ENCODE assay signal across 2 cellular contexts in genomic region chr4:70930530-70931256, GRCh38.
TF ChIP-seq lines count a peak whose summit lies in the region.

No MANE protein-coding gene starts in this region.

TF ChIP-seq in SK-N-SH, 30 proteins besides CTCF, POLR2A, EP300 and RAD21:
- TF ChIP-seq GATA2 (CRISPR knock-in tag; IDR thresholded peaks at IDR 0.05) (peak; percentile 43), REST (IDR thresholded peaks at IDR 0.05; ENCODE audit: low read depth, low read length) (no peak)

TF ChIP-seq in WTC11, 78 proteins besides CTCF, POLR2A, EP300 and RAD21:
- TF ChIP-seq ESRRA (CRISPR knock-in tag; IDR thresholded peaks at IDR 0.05; ENCODE audit: borderline replicate concordance) (no peak), USF1 (CRISPR knock-in tag; IDR thresholded peaks at IDR 0.05) (no peak), RELA (CRISPR knock-in tag; IDR thresholded peaks at IDR 0.05; ENCODE audit: borderline replicate concordance) (no peak), E2F1 (CRISPR knock-in tag; IDR thresholded peaks at IDR 0.05) (no peak), FOXP1 (CRISPR knock-in tag; IDR thresholded peaks at IDR 0.05; ENCODE audit: borderline replicate concordance) (no peak), JUN (CRISPR knock-in tag; IDR thresholded peaks at IDR 0.05) (no peak), KAT7 (CRISPR knock-in tag; IDR thresholded peaks at IDR 0.05; ENCODE audit: borderline replicate concordance) (no peak), MYBL2 (CRISPR knock-in tag; IDR thresholded peaks at IDR 0.05) (no peak), FOXK1 (CRISPR knock-in tag; IDR thresholded peaks at IDR 0.05) (no peak)
